ENCODE assay signal across 12 cellular contexts in the genomic region with DNA sequence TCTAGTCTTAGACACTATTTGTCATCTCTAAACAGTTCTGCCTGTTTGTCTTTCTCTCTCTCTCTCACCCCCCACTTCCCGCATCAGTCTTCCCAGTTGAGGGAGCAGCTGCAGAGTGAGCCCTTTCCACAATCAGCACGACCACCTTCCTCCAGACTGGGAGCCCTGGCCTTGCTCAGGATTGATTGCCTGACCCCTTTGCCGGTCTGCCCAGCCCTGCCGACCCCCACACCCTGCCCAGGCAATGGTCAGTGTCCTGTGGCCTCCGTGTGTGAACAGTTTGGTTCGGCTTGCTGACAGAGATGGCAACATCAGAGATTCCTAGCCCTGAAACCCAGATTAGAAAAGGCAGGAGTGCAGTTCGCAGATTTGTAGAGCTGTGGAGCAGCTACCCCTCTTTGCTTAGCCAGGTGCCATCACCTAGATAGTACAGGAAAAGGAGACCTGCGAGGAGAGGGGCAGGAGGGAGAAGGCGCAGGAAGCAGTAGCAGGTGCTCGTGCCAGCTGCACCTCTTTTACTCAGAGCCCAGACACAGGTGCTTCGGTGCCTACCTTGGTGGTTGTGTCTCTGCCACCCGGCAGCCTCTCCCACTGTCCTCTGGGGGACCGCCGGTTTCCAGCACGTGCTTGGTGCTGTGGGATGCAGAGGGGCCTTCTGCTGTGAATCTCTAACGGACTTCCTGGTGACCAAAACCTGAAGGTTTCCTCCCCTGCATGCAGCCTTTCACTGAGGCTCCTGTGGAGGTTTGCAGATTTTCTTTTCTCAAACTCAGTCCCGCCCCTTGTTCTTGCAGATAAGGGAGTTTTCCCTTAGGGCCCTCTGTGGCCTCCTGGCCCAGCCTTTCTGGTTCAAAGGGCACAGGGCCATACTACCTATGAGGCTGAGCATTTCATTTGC.
DNase-seq lines count a peak whose midpoint lies in the region; TF ChIP-seq lines count a peak whose summit lies in the region.
"Had no signal": no experiment of that assay in that cellular context is flagged by ENCODE, and none has a peak within 500 bp of the region (broad histone marks: within the 10 kb centered on the region; RNA-seq: fewer than 3 reads in every experiment).

No MANE protein-coding gene starts in this region.

- H3K4me3 ChIP-seq in Peyer's patch, result peak overlapping the region; percentile 41 to 59 (median 44)
- peak overlapping the region; percentile 67 for H3K4me3 ChIP-seq in effector memory CD4-positive, alpha-beta T cell (ENCODE audit: insufficient read depth, low read depth, low read length, poor library complexity, severe bottlenecking)

- H3K36me3 ChIP-seq in Peyer's patch, result no peaks in the 10 kb centered on the region
- peaks cover 3% of the 10 kb centered on the region for H3K36me3 ChIP-seq in effector memory CD4-positive, alpha-beta T cell (ENCODE audit: control insufficient read depth, insufficient read depth, low read length)

- H3K4me3 Mint-ChIP-seq in osteocyte (ENCODE audit: unreplicated experiment), result no peak overlapping the region

- H3K9me3 ChIP-seq in Peyer's patch, result no peaks in the 10 kb centered on the region
- no peaks in the 10 kb centered on the region for H3K9me3 ChIP-seq in effector memory CD4-positive, alpha-beta T cell (ENCODE audit: control insufficient read depth, low read length)

- H3K27me3 ChIP-seq in Peyer's patch, result no peaks in the 10 kb centered on the region
- H3K27me3 ChIP-seq in effector memory CD4-positive, alpha-beta T cell (replicated peaks; ENCODE audit: control insufficient read depth, insufficient read depth, low read length, poor library complexity, severe bottlenecking), result no peaks in the 10 kb centered on the region

- H3K9me3 Mint-ChIP-seq in osteocyte (ENCODE audit: unreplicated experiment), result no peaks in the 10 kb centered on the region

- no peaks in the 10 kb centered on the region for H3K4me1 Mint-ChIP-seq in osteocyte (ENCODE audit: unreplicated experiment)

- H3K27ac Mint-ChIP-seq in osteocyte (ENCODE audit: unreplicated experiment), result no peak overlapping the region

- peak overlapping the region; percentile 20 to 84 (median 72) for H3K27ac ChIP-seq in Peyer's patch
- H3K27ac ChIP-seq in effector memory CD4-positive, alpha-beta T cell (ENCODE audit: insufficient read depth, low read length, poor library complexity, severe bottlenecking), result peak overlapping the region; percentile 81
- H3K27ac ChIP-seq: 22Rv1 had no signal

- TF ChIP-seq CTCF in Peyer's patch (IDR thresholded peaks at IDR 0.05) (no peak), osteocyte (IDR thresholded peaks at IDR 0.05) (no peak)

- H3K4me1 ChIP-seq in Peyer's patch, result peaks cover 0 to 23% (median 6%) of the 10 kb centered on the region in 4 donors
- peaks cover 62% of the 10 kb centered on the region for H3K4me1 ChIP-seq in effector memory CD4-positive, alpha-beta T cell (ENCODE audit: control insufficient read depth, insufficient read depth, low read length, poor library complexity, severe bottlenecking)

- peak; percentile 37 to 53 for TF ChIP-seq POLR2A in Peyer's patch (IDR thresholded peaks at IDR 0.05)

- DNase-seq in DMS53 (lab: John Stamatoyannopoulos, UW) (peak; percentile 39), DMS53 treated with DMSO at 0.1 percent for 48 hours (lab: John Stamatoyannopoulos, UW; ENCODE audit: unreplicated experiment) (no peak), Peyer's patch (peak; percentile 61 to 82 (median 62)), osteocyte (ENCODE audit: extremely low spot score, unreplicated experiment) (peak; percentile 73), pons (ENCODE audit: low spot score) (no peak), NCI-H2196 (lab: John Stamatoyannopoulos, UW; ENCODE audit: unreplicated experiment) (no peak), GM19240 (ENCODE audit: insufficient read length, low spot score) (no peak)
- DNase-seq in effector memory CD4-positive, alpha-beta T cell, result no peak
- DNase-seq: cortex of kidney, KBM-7, NCI-H526 had no signal

- H3K36me3 Mint-ChIP-seq in osteocyte (ENCODE audit: unreplicated experiment), result no peaks in the 10 kb centered on the region

- peaks cover 59% of the 10 kb centered on the region for H3K27me3 Mint-ChIP-seq in osteocyte (ENCODE audit: unreplicated experiment)

Comparison
In these comparisons a context has a peak if more than half of its experiments do, and no peak if none do; other contexts are left out.
1. DNase-seq: peak in DMS53 (single experiment), Peyer's patch (3 of 3) and osteocyte (single experiment); none in DMS53 treated with DMSO at 0.1 percent for 48 hours (single experiment), effector memory CD4-positive, alpha-beta T cell (0 of 3), pons (single experiment), NCI-H2196 (single experiment) and GM19240 (single experiment).